In the genomic region with DNA sequence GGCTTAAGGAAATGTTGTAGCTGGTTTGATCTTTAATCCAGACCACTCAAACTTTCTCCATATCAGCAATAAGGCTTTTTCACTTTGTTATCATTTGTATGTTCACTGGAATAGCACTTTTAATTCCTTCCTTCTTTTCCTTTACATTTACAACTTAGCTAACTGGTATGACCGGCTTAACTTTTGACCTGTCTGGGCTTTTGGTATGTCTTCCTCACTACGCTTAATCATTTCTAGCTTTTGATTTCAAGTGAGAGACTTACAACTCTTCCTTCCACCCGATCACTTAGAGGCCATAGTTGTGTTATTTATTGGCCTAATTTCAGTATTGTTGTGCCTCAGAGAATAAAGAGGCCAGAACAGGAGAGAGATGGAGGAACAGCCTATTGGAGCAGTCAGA, we compare ENCODE assay signal across 20 cellular contexts.
"Had no signal": no experiment of that assay in that cellular context is flagged by ENCODE, and none has a peak within 500 bp of the region (broad histone marks: within the 10 kb centered on the region; RNA-seq: fewer than 3 reads in every experiment).

No MANE protein-coding gene starts in this region.

- H3K27ac ChIP-seq: left lung, pancreas, prostate gland, right lobe of liver, skin epidermis, spleen, suprapubic skin, thoracic aorta, tibial artery, upper lobe of right lung had no signal

- H3K4me1 ChIP-seq: left lung, pancreas, prostate gland, right lobe of liver, spleen, suprapubic skin, tibial artery, upper lobe of right lung had no signal

- H3K27me3 ChIP-seq: left lung, right lobe of liver, spleen, suprapubic skin, tibial artery, upper lobe of right lung had no signal

- H3K9me3 ChIP-seq: left lung, pancreas, prostate gland, right lobe of liver, suprapubic skin, thoracic aorta, tibial artery, upper lobe of right lung had no signal

- DNase-seq: hippocampal formation; kidney; left colon; left lung; naive thymus-derived CD8-positive, alpha-beta T cell; nucleus accumbens; pancreas; posterior cingulate gyrus; right lobe of liver; spleen; stimulated activated CD4-positive, alpha-beta T cell treated with anti-CD3 and anti-CD28 coated beads, Interleukin-4, amount 100 ng/mL, for 24 hours; stimulated activated naive CD4-positive, alpha-beta T cell; tibial artery; trophoblast cell; upper lobe of right lung had no signal

- H3K36me3 ChIP-seq: left lung, pancreas, prostate gland, right lobe of liver, spleen, suprapubic skin, thoracic aorta, tibial artery, upper lobe of right lung had no signal

- H3K4me3 ChIP-seq: left lung, lung, pancreas, prostate gland, right lobe of liver, skin epidermis, spleen, suprapubic skin, thoracic aorta, tibial artery, upper lobe of right lung had no signal
